Comparison of ENCODE assay signal across 27 cellular contexts in genomic region chr1:192814805-192815204, GRCh38. TPM values are rescaled to one million over a fixed set of nuclear protein-coding genes. Genes with fewer than 3 reads are reported as not detected.
DNase-seq lines count a peak whose midpoint lies in the region; ATAC-seq, FAIRE-seq and TF ChIP-seq lines count a peak whose summit lies in the region.
"Had no signal": no experiment of that assay in that cellular context is flagged by ENCODE, and none has a peak within 500 bp of the region (broad histone marks: within the 10 kb centered on the region; RNA-seq: fewer than 3 reads in every experiment).

No MANE protein-coding gene starts in this region.

- no peaks in the 10 kb centered on the region for H3K9me3 Mint-ChIP-seq in immature natural killer cell
- H3K9me3 Mint-ChIP-seq: CD8-positive, alpha-beta memory T cell had no signal

- intact Hi-C loops in PC-9 (cut with micrococcal nuclease; ENCODE audit: unreplicated experiment): no loop called here
- intact Hi-C loops in esophagus muscularis mucosa (cut with DNase I): loop anchor here (10.0 kb wide), 1 partner anchor 60 kb away; no protein-coding TSS in a partner anchor

- H4K20me1 ChIP-seq in PC-9 (ENCODE audit: insufficient read depth) (no peaks in the 10 kb centered on the region), smooth muscle cell (ENCODE audit: low read depth) (peaks cover 18% of the 10 kb centered on the region)

- H3K36me3 Mint-ChIP-seq in immature natural killer cell: peaks cover 0 to 17% (median 6%) of the 10 kb centered on the region in 3 donors

- H3K27me3 ChIP-seq in PC-9 (ENCODE audit: insufficient read depth, low read depth): no peaks in the 10 kb centered on the region
- no peaks in the 10 kb centered on the region for H3K27me3 ChIP-seq in esophagus muscularis mucosa
- H3K27me3 ChIP-seq in rectal smooth muscle tissue (ENCODE audit: control insufficient read depth, insufficient read depth, low read length): no peaks in the 10 kb centered on the region
- H3K27me3 ChIP-seq in smooth muscle cell (ENCODE audit: low read depth): no peaks in the 10 kb centered on the region

- WGBS in esophagus muscularis mucosa: 69% methylated on average over 1 of the region's 1 CpG
- 59% methylated on average over 1 of the region's 1 CpG for WGBS in smooth muscle cell (ENCODE audit: low lambda C conversion rate)

- no TSS peak for BruUV-seq in PC-9 (replicated peaks; lab: Mats Ljungman, UMichigan)

- no peak overlapping the region for H3K27ac Mint-ChIP-seq in immature natural killer cell
- H3K27ac Mint-ChIP-seq: B cell; CD8-positive, alpha-beta memory T cell had no signal

- no peak overlapping the region for H3K9ac ChIP-seq in rectal smooth muscle tissue (ENCODE audit: low read length)
- H3K9ac ChIP-seq in smooth muscle cell (ENCODE audit: low read depth): no peak overlapping the region

- H3K4me1 Mint-ChIP-seq in immature natural killer cell: peaks cover under 1 to 6% of the 10 kb centered on the region in 2 donors

- H3K36me3 ChIP-seq in PC-9 (ENCODE audit: low read depth) (no peaks in the 10 kb centered on the region), esophagus muscularis mucosa (peaks cover 0 to 20% (median 11%) of the 10 kb centered on the region in 4 donors), rectal smooth muscle tissue (ENCODE audit: control insufficient read depth, insufficient read depth, low read length) (peaks cover 7% of the 10 kb centered on the region), smooth muscle cell (ENCODE audit: low read depth) (no peaks in the 10 kb centered on the region)

- H3K4me3 ChIP-seq in PC-9: no peak overlapping the region
- no peak overlapping the region for H3K4me3 ChIP-seq in esophagus muscularis mucosa
- no peak overlapping the region for H3K4me3 ChIP-seq in rectal smooth muscle tissue (ENCODE audit: low read length)
- no peak overlapping the region for H3K4me3 ChIP-seq in smooth muscle cell
- H3K4me3 ChIP-seq: K562 had no signal

- DNase-seq in D721Med (ENCODE audit: insufficient read length, low spot score): no peak
- no peak for DNase-seq in PC-9
- no peak for DNase-seq in esophagus muscularis mucosa (ENCODE audit: extremely low spot score)
- no peak for DNase-seq in immature natural killer cell
- no peak for DNase-seq in smooth muscle cell (lab: John Stamatoyannopoulos, UW; ENCODE audit: unreplicated experiment)
- DNase-seq: CD8-positive, alpha-beta memory T cell; DMS79 treated with DMSO at 0.1 percent for 48 hours; GF-D8; Kasumi-1; MV-4-11; NCI-H1105; NCI-H146; NCI-H2029; NCI-H446; NCI-H524 treated with DMSO at 0.1 percent for 48 hours; NCI-H82; SHP77 had no signal

- peak; percentile 55 for FAIRE-seq in D721Med (lab: Jason Lieb, UNC)
- FAIRE-seq: GM12891, HTR-8/SVneo, K562 had no signal

- no peak for TF ChIP-seq CTCF in D721Med (IDR thresholded peaks at IDR 0.05; ENCODE audit: insufficient read depth, missing control alignments)
- TF ChIP-seq CTCF in PC-9 (conservative IDR thresholded peaks at IDR 0.05): no peak
- TF ChIP-seq CTCF in esophagus muscularis mucosa (IDR thresholded peaks at IDR 0.05): no peak
- no peak for TF ChIP-seq CTCF in smooth muscle cell (IDR thresholded peaks at IDR 0.05; ENCODE audit: borderline replicate concordance, insufficient read depth, poor library complexity, severe bottlenecking)

- no peaks in the 10 kb centered on the region for H3K9me3 ChIP-seq in PC-9 (ENCODE audit: insufficient read depth, low read depth)
- no peaks in the 10 kb centered on the region for H3K9me3 ChIP-seq in esophagus muscularis mucosa
- H3K9me3 ChIP-seq in smooth muscle cell (replicated peaks; ENCODE audit: low read depth): no peaks in the 10 kb centered on the region

- H3K9me2 ChIP-seq in PC-9 (ENCODE audit: insufficient read depth): no peaks in the 10 kb centered on the region

- POLR2A ChIA-PET in PC-9 (lab: Charles Lee; ENCODE audit: unreplicated experiment): no interaction called here

- 0 out of 2 replicates have a peak overlapping the region, but pooled peaks have one; percentile 46 for H2AFZ ChIP-seq in PC-9
- H2AFZ ChIP-seq in smooth muscle cell (ENCODE audit: low read depth): no peak overlapping the region

- H3K79me2 ChIP-seq in PC-9 (ENCODE audit: low read depth) (no peaks in the 10 kb centered on the region), smooth muscle cell (ENCODE audit: low read depth) (peaks cover 8% of the 10 kb centered on the region)

- H3F3A ChIP-seq in PC-9 (ENCODE audit: insufficient read depth, low read depth) (no peaks in the 10 kb centered on the region), smooth muscle cell (ENCODE audit: low read depth) (peaks cover 9% of the 10 kb centered on the region)

- ATAC-seq in GM19455 (IDR thresholded peaks at IDR 0.05; ENCODE audit: unreplicated experiment) (no peak), HG02588 (IDR thresholded peaks at IDR 0.05; ENCODE audit: unreplicated experiment) (no peak)
- ATAC-seq: K562, Panc1 had no signal

- no peak for TF ChIP-seq POLR2A in esophagus muscularis mucosa (IDR thresholded peaks at IDR 0.05; ENCODE audit: low read depth)

- no peak overlapping the region for H3K4me3 Mint-ChIP-seq in immature natural killer cell
- H3K4me3 Mint-ChIP-seq: B cell had no signal

- H3K4me2 ChIP-seq in PC-9 (no peak overlapping the region), smooth muscle cell (no peak overlapping the region)

- H3K27ac ChIP-seq in PC-9 (no peak overlapping the region), esophagus muscularis mucosa (replicated peaks in 1 of 4) (peak overlapping the region in 3 of 4 donors; percentile 90 to 97 (median 97)), rectal smooth muscle tissue (ENCODE audit: low read depth, low read length) (peak overlapping the region; percentile 21), smooth muscle cell (ENCODE audit: low read depth) (no peak overlapping the region)
- H3K27ac ChIP-seq: C4-2B, RWPE1 had no signal

- H3K4me1 ChIP-seq in PC-9 (replicated peaks; ENCODE audit: insufficient read depth) (0 out of 2 replicates have a peak, but pooled peaks cover under 1% of the 10 kb centered on the region), esophagus muscularis mucosa (peaks cover 0 to 19% (median 12%) of the 10 kb centered on the region in 4 donors), rectal smooth muscle tissue (ENCODE audit: control insufficient read depth, insufficient read depth, low read length) (no peaks in the 10 kb centered on the region), smooth muscle cell (ENCODE audit: low read depth) (peaks cover 12% of the 10 kb centered on the region)

- H3K27me3 Mint-ChIP-seq in immature natural killer cell (ENCODE audit: low read depth in 3 of 3): peaks cover 3 to 7% (median 5%) of the 10 kb centered on the region in 3 donors
- H3K27me3 Mint-ChIP-seq: B cell; CD8-positive, alpha-beta memory T cell had no signal

- TF ChIP-seq EP300 in esophagus muscularis mucosa (IDR thresholded peaks at IDR 0.05): no peak

- CTCF ChIA-PET in PC-9 (lab: Charles Lee): no interaction called here

RNA-seq across cellular contexts. Expression of gene RGS2, which starts 6.0 kb away (rescaled TPM):
- total RNA-seq in PC-9 (2021) (0.50 and 1.4 TPM in 2 replicates), esophagus muscularis mucosa (100 to 1,000 TPM; 337 to 754 (median 525) TPM), smooth muscle cell (122 and 136 TPM in 2 replicates)
- polyA plus RNA-seq in immature natural killer cell (100 to 1,000 TPM in 2 of 3 donors, 10 to 100 TPM in 1; 99.4 to 358 (median 227) TPM), smooth muscle cell (102 and 153 TPM in 2 replicates)

Comparison
In these comparisons a context has a peak if more than half of its experiments do, and no peak if none do; other contexts are left out.
1. H3K27ac ChIP-seq: peak in esophagus muscularis mucosa (3 of 4) and rectal smooth muscle tissue (single experiment); none in PC-9 (single experiment) and smooth muscle cell (single experiment).
2. RNA of gene RGS2, which starts 6.0 kb away (total RNA-seq): 337 to 754 TPM in esophagus muscularis mucosa and 122 to 136 TPM in smooth muscle cell; 0.50 to 1.4 TPM in PC-9; every median in the first group is over 10 times any median in the second.